ENCODE assay signal across 8 cellular contexts in genomic region chr20:20360464-20360863, GRCh38. TPM values are rescaled to one million over a fixed set of nuclear protein-coding genes. Genes with fewer than 3 reads are reported as not detected.
DNase-seq lines count a peak whose midpoint lies in the region; ATAC-seq and TF ChIP-seq lines count a peak whose summit lies in the region.

No MANE protein-coding gene starts in this region.

- peaks cover 47% of the 10 kb centered on the region for H3K27me3 Mint-ChIP-seq in activated CD8-positive, alpha-beta T cell treated with anti-CD3 and anti-CD28 coated beads for 36 hours

- H3K36me3 ChIP-seq in osteoblast (ENCODE audit: insufficient read depth, low read length), result no peaks in the 10 kb centered on the region

- no peak overlapping the region for H3K27ac Mint-ChIP-seq in activated CD8-positive, alpha-beta T cell treated with anti-CD3 and anti-CD28 coated beads for 36 hours

- POLR2A ChIA-PET in activated CD8-positive, alpha-beta T cell treated with anti-CD3 and anti-CD28 coated beads for 36 hours (lab: Charles Lee), result no interaction called here

- H3K4me3 ChIP-seq in foreskin fibroblast (ENCODE audit: low read depth in 1 of 2, low read length in 2 of 2) (no peak overlapping the region), osteoblast (ENCODE audit: insufficient read depth, low read length) (no peak overlapping the region)

- no peaks in the 10 kb centered on the region for H3K4me1 ChIP-seq in osteoblast (ENCODE audit: insufficient read depth, low read length)

- no peaks in the 10 kb centered on the region for H3K79me2 ChIP-seq in osteoblast (ENCODE audit: insufficient read depth, low read length)

- no peaks in the 10 kb centered on the region for H3K9me3 Mint-ChIP-seq in activated CD8-positive, alpha-beta T cell treated with anti-CD3 and anti-CD28 coated beads for 36 hours

- no peaks in the 10 kb centered on the region for H3K36me3 Mint-ChIP-seq in activated CD8-positive, alpha-beta T cell treated with anti-CD3 and anti-CD28 coated beads for 36 hours (ENCODE audit: low read depth)

- H3K4me1 Mint-ChIP-seq in activated CD8-positive, alpha-beta T cell treated with anti-CD3 and anti-CD28 coated beads for 36 hours (ENCODE audit: low read depth), result peaks cover 24% of the 10 kb centered on the region

- no peak overlapping the region for H3K27ac ChIP-seq in osteoblast (ENCODE audit: low read depth, low read length)

- H3K4me3 Mint-ChIP-seq in activated CD8-positive, alpha-beta T cell treated with anti-CD3 and anti-CD28 coated beads for 36 hours, result no peak overlapping the region

- no peak overlapping the region for H2AFZ ChIP-seq in osteoblast (ENCODE audit: low read length)

- no peak overlapping the region for H3K4me2 ChIP-seq in osteoblast (ENCODE audit: insufficient read depth, low read length)

- H3K9me3 ChIP-seq in osteoblast (ENCODE audit: low read depth, low read length), result no peaks in the 10 kb centered on the region

- peak; percentile 59 for DNase-seq in stimulated activated CD4-positive, alpha-beta T cell treated with anti-CD3 and anti-CD28 coated beads, Interleukin-15, amount 100 ng/mL, for 24 hours
- no peak for DNase-seq in stimulated activated CD4-positive, alpha-beta T cell treated with anti-CD3 and anti-CD28 coated beads, Interleukin-4, amount 100 ng/mL, for 1 hour
- DNase-seq in NCI-H446 treated with DMSO at 0.1 percent for 48 hours (lab: John Stamatoyannopoulos, UW) (peak; percentile 65), foreskin fibroblast (peak; percentile 52 to 87), osteoblast (ENCODE audit: insufficient read length, low spot score, missing footprints) (peak; percentile 94)
- DNase-seq in activated CD8-positive, alpha-beta T cell treated with anti-CD3 and anti-CD28 coated beads for 36 hours, result peak; percentile 49

- H4K20me1 ChIP-seq in osteoblast (ENCODE audit: insufficient read depth, low read length), result no peaks in the 10 kb centered on the region

- peak; percentile 69 for TF ChIP-seq CTCF in activated CD8-positive, alpha-beta T cell treated with anti-CD3 and anti-CD28 coated beads for 36 hours (IDR thresholded peaks at IDR 0.05)
- TF ChIP-seq CTCF in foreskin fibroblast (IDR thresholded peaks at IDR 0.05; ENCODE audit: low read depth, low read length) (peak; percentile 91), osteoblast (IDR thresholded peaks at IDR 0.05; ENCODE audit: extremely low read depth, low read depth, low read length) (peak; percentile 91)

- peaks cover 56% of the 10 kb centered on the region for H3K27me3 ChIP-seq in osteoblast (ENCODE audit: insufficient read depth, low read length)

- intact Hi-C loops in activated CD8-positive, alpha-beta T cell treated with anti-CD3 and anti-CD28 coated beads for 36 hours (cut with micrococcal nuclease), result loop anchor here (5.0 to 10.0 kb wide), 2 partner anchors 134 to 207 kb away; no protein-coding TSS in a partner anchor

- peak; percentile 58 for ATAC-seq in HG03039 (IDR thresholded peaks at IDR 0.05; ENCODE audit: unreplicated experiment)
- ATAC-seq in activated CD8-positive, alpha-beta T cell treated with anti-CD3 and anti-CD28 coated beads for 36 hours, result peak; percentile 83
- ATAC-seq in HG02970 (IDR thresholded peaks at IDR 0.05; ENCODE audit: low FRiP score, unreplicated experiment), result no peak

- CTCF ChIA-PET in activated CD8-positive, alpha-beta T cell treated with anti-CD3 and anti-CD28 coated beads for 36 hours (lab: Charles Lee), result interaction anchor here (1.0 to 1.8 kb wide), 3 partner anchors 11 to 209 kb away, joined by 3 to 5 read pairs (median 4); no protein-coding TSS in a partner anchor

RNA-seq across cellular contexts. Expression of gene INSM1, which starts 7.4 kb away (rescaled TPM):
- under 1 TPM; 0.76 to 0.99 TPM for total RNA-seq in activated CD8-positive, alpha-beta T cell treated with anti-CD3 and anti-CD28 coated beads for 36 hours
- not detected in 2 replicates for total RNA-seq in osteoblast
